ENCODE assay signal across 1 cellular context in genomic region chr9:122107291-122107805, GRCh38.
TF ChIP-seq lines count a peak whose summit lies in the region.

No MANE protein-coding gene starts in this region.

TF ChIP-seq in HepG2, 621 proteins besides CTCF, POLR2A, EP300 and RAD21:
- TF ChIP-seq ZNF644 (CRISPR knock-in tag; IDR thresholded peaks at IDR 0.05; ENCODE audit: low read depth) = no peak
- no peak for TF ChIP-seq NRL (CRISPR knock-in tag; IDR thresholded peaks at IDR 0.05; ENCODE audit: borderline replicate concordance)
- no peak for TF ChIP-seq KAT7 (CRISPR knock-in tag; IDR thresholded peaks at IDR 0.05; ENCODE audit: borderline replicate concordance)
- no peak for TF ChIP-seq CBX5 (CRISPR knock-in tag; IDR thresholded peaks at IDR 0.05; ENCODE audit: borderline replicate concordance)
- no peak for TF ChIP-seq SIN3A (IDR thresholded peaks at IDR 0.05; ENCODE audit: borderline replicate concordance, low read depth, low read length)
